In the genomic region with DNA sequence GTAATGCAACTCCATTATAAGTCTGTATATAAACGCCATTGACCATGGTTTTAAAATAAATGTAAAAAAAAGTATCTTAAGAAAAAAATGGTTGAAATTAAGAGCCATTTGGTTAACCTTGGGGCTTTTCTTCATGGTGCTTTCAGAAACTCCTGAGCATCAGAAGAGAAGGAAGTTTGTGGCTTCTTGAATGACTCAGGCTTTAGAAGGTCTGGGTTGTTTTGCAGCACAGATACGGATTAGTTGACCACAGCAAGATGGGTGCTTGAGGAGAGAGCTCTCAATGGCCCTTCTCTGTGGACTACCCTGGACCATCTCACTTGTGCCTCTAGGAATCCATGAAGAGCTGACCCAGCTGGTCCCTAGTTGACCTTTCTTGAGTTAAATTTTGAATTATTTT, we compare ENCODE assay signal across 11 cellular contexts.
DNase-seq lines count a peak whose midpoint lies in the region; ATAC-seq, FAIRE-seq and TF ChIP-seq lines count a peak whose summit lies in the region.
"Had no signal": no experiment of that assay in that cellular context is flagged by ENCODE, and none has a peak within 500 bp of the region (broad histone marks: within the 10 kb centered on the region; RNA-seq: fewer than 3 reads in every experiment).

No MANE protein-coding gene starts in this region.

- DNase-seq in amniotic epithelial cell (ENCODE audit: low read depth) = peak; percentile 9
- DNase-seq in GM12892 (ENCODE audit: insufficient read length) = no peak
- DNase-seq in DMS 273 treated with DMSO at 0.1 percent for 48 hours (lab: John Stamatoyannopoulos, UW) = no peak
- DNase-seq in NCI-H345 treated with DMSO at 0.1 percent for 48 hours (lab: John Stamatoyannopoulos, UW; ENCODE audit: unreplicated experiment) = no peak
- DNase-seq in DMS153 (lab: John Stamatoyannopoulos, UW) = no peak
- DNase-seq: colonic mucosa, NCI-H510A, transverse colon had no signal

- peak; percentile 89 for ATAC-seq in GM18873 (IDR thresholded peaks at IDR 0.05; ENCODE audit: low FRiP score, unreplicated experiment)
- peak; percentile 89 for ATAC-seq in GM21717 (IDR thresholded peaks at IDR 0.05; ENCODE audit: unreplicated experiment)
- ATAC-seq in HG03460 (IDR thresholded peaks at IDR 0.05; ENCODE audit: unreplicated experiment) = peak; percentile 85

- no peak for FAIRE-seq in GM12892 (lab: Jason Lieb, UNC)

- no peak for TF ChIP-seq POLR2A in GM12892 (IDR thresholded peaks at IDR 0.05; ENCODE audit: low read depth, low read length)
